ENCODE assay signal across 5 cellular contexts in genomic region chr5:156853055-156853454, GRCh38. TPM values are rescaled to one million over a fixed set of nuclear protein-coding genes. Genes with fewer than 3 reads are reported as not detected.
"Had no signal": no experiment of that assay in that cellular context is flagged by ENCODE, and none has a peak within 500 bp of the region (broad histone marks: within the 10 kb centered on the region; RNA-seq: fewer than 3 reads in every experiment).

No MANE protein-coding gene starts in this region.

RNA-seq across cellular contexts. Expression of gene PPP1R2B, which starts 3.0 kb away (rescaled TPM):
- total RNA-seq: LHCN-M2, MCF 10A, OCI-LY7 had no signal
- polyA plus RNA-seq: IgD-negative memory B cell, SK-N-SH had no signal
